In genomic region chr1:113903496-113904291, GRCh38 we compare ENCODE assay signal across 8 cellular contexts. TPM values are rescaled to one million over a fixed set of nuclear protein-coding genes. Genes with fewer than 3 reads are reported as not detected.
DNase-seq lines count a peak whose midpoint lies in the region; ATAC-seq and TF ChIP-seq lines count a peak whose summit lies in the region.

No MANE protein-coding gene starts in this region.

- H3K27me3 ChIP-seq in DND-41 (ENCODE audit: insufficient read depth, low read length, poor library complexity) (no peaks in the 10 kb centered on the region), MG63 (no peaks in the 10 kb centered on the region), lung (ENCODE audit: control insufficient read depth, insufficient read depth) (no peaks in the 10 kb centered on the region), tibial artery (no peaks in the 10 kb centered on the region)

- H3K4me3 ChIP-seq in DND-41 (ENCODE audit: low read depth in 1 of 2, low read length in 2 of 2) (peak overlapping the region; percentile 45 to 64; a peak in 3 of 4 replicates), MG63 (peak overlapping the region; percentile 88), astrocyte of the spinal cord (ENCODE audit: low read depth, low read length) (peak overlapping the region; percentile 68), lung (peak overlapping the region; percentile 71), tibial artery (peak overlapping the region; percentile 61 to 87)

- H2AFZ ChIP-seq in DND-41 (ENCODE audit: low read depth, low read length), result peak overlapping the region; percentile 93

- H3K4me1 ChIP-seq in DND-41 (ENCODE audit: insufficient read depth, low read length), result peaks cover 57% of the 10 kb centered on the region
- peaks cover 3 to 7% of the 10 kb centered on the region in 2 donors for H3K4me1 ChIP-seq in lung (ENCODE audit: control insufficient read depth in 2 of 2, insufficient read depth in 2 of 2, low read length in 2 of 2)
- H3K4me1 ChIP-seq in tibial artery, result peaks cover 0 to 36% (median 13%) of the 10 kb centered on the region in 4 donors

- DNase-seq in DND-41 (peak; percentile 16), MG63 (no peak), astrocyte of the spinal cord (ENCODE audit: low read depth, low spot score) (no peak), lung (ENCODE audit: low spot score) (no peak), tibial artery (no peak), NCI-H2107 (lab: John Stamatoyannopoulos, UW) (no peak), NCI-H1694 treated with DMSO at 0.1 percent for 48 hours (lab: John Stamatoyannopoulos, UW) (no peak), G401 (ENCODE audit: low spot score) (no peak)

- H3K27ac ChIP-seq in DND-41 (ENCODE audit: low read length) (peak overlapping the region; percentile 92), lung (ENCODE audit: low read depth in 1 of 2, low read length in 1 of 2) (peak overlapping the region; percentile 51 to 97), tibial artery (peak overlapping the region; percentile 80 to 83)

- H3K79me2 ChIP-seq in DND-41 (ENCODE audit: insufficient read depth, low read length), result peaks cover 55% of the 10 kb centered on the region

- WGBS in lung, 2 donors, result 11 to 13% methylated on average over 7 of the region's 7 CpGs

- H4K20me1 ChIP-seq in DND-41 (ENCODE audit: insufficient read depth, low read length), result no peaks in the 10 kb centered on the region

- no peak for TF ChIP-seq CTCF in DND-41 (IDR thresholded peaks at IDR 0.05; ENCODE audit: borderline replicate concordance, extremely low read depth, low read length, poor library complexity, severe bottlenecking)
- no peak for TF ChIP-seq CTCF in astrocyte of the spinal cord (IDR thresholded peaks at IDR 0.05; ENCODE audit: low read depth, low read length)
- TF ChIP-seq CTCF in lung (IDR thresholded peaks at IDR 0.05; ENCODE audit: control extremely low read depth, extremely low read depth), result no peak
- TF ChIP-seq CTCF in tibial artery (IDR thresholded peaks at IDR 0.05), result no peak

- in situ Hi-C loops in astrocyte of the spinal cord (cut with HindIII; ENCODE audit: low sequenced_read_pairs), result no loop called here
- in situ Hi-C loops in G401 (cut with HindIII; ENCODE audit: low sequenced_read_pairs), result no loop called here

- no peak for ATAC-seq in DND-41 (ENCODE audit: insufficient read depth, low read depth)
- ATAC-seq in lung (ENCODE audit: insufficient read depth, low FRiP score), result no peak

- peak overlapping the region; percentile 71 for H3K4me2 ChIP-seq in DND-41 (ENCODE audit: insufficient read depth, low read length)

- intact Hi-C loops in tibial artery (cut with DNase I; ENCODE audit: low total_unique reads), result loop anchor here (10.0 kb wide), 2 partner anchors 89 to 149 kb away; partner anchors contain the start of genes PHTF1 and RSBN1

- H3K9me3 ChIP-seq in DND-41 (ENCODE audit: insufficient read depth, low read length, severe bottlenecking), result no peaks in the 10 kb centered on the region
- no peaks in the 10 kb centered on the region for H3K9me3 ChIP-seq in MG63
- no peaks in the 10 kb centered on the region for H3K9me3 ChIP-seq in lung (ENCODE audit: control insufficient read depth in 2 of 2, insufficient read depth in 1 of 2, low read length in 1 of 2)
- H3K9me3 ChIP-seq in tibial artery, result no peaks in the 10 kb centered on the region

- H3K36me3 ChIP-seq in DND-41 (ENCODE audit: insufficient read depth, low read length) (peaks cover 64% of the 10 kb centered on the region), MG63 (peaks cover 51% of the 10 kb centered on the region), lung (ENCODE audit: control insufficient read depth in 2 of 2, insufficient read depth in 2 of 2, low read length in 2 of 2) (peaks cover 13 to 15% of the 10 kb centered on the region in 2 donors), tibial artery (peaks cover 5 to 34% (median 5%) of the 10 kb centered on the region in 3 donors)

- peak overlapping the region; percentile 94 for H3K9ac ChIP-seq in DND-41 (ENCODE audit: low read depth, low read length)

RNA-seq across cellular contexts. Expression of gene AP4B1, which starts 0.9 kb away (rescaled TPM):
- total RNA-seq in MG63 (2014; rRNA removed; shearing (Covaris generic); ENCODE audit: low replicate concordance), result 12.3 and 12.7 TPM in 2 replicates
- total RNA-seq in lung, result 10 to 100 TPM; 24.2 to 43.9 TPM
- polyA plus RNA-seq in lung, result 10 to 100 TPM; 12.8 to 13.5 TPM
- 4.1 and 5.6 TPM in 2 replicates for total RNA-seq in G401 (2014; rRNA removed; shearing (Covaris generic))

RNA-seq across cellular contexts. Expression of gene DCLRE1B, which starts 1.4 kb away (rescaled TPM):
- 11.6 and 11.8 TPM in 2 replicates for total RNA-seq in MG63 (2014; rRNA removed; shearing (Covaris generic); ENCODE audit: low replicate concordance)
- 1 to 10 TPM; 4.9 to 7.8 TPM for total RNA-seq in lung
- 1 to 10 TPM; 2.6 to 5.5 TPM for polyA plus RNA-seq in lung
- total RNA-seq in G401 (2014; rRNA removed; shearing (Covaris generic)), result 12.3 and 13.1 TPM in 2 replicates

RNA-seq across cellular contexts. Expression of gene BCL2L15, which starts 16.3 kb away (rescaled TPM):
- total RNA-seq in MG63 (2014; rRNA removed; shearing (Covaris generic); ENCODE audit: low replicate concordance), result 0.03 and 1.2 TPM in 2 replicates
- total RNA-seq in lung, result 1 to 10 TPM; 3.2 to 3.3 TPM
- 1 to 10 TPM; 1.9 to 7.0 TPM for polyA plus RNA-seq in lung
- 0.64 TPM in 1 of 2 replicates, not detected in the other for total RNA-seq in G401 (2014; rRNA removed; shearing (Covaris generic))

RNA-seq across cellular contexts. Expression of gene HIPK1, which starts 25.4 kb away (rescaled TPM):
- 8.5 and 14.3 TPM in 2 replicates for total RNA-seq in MG63 (2014; rRNA removed; shearing (Covaris generic); ENCODE audit: low replicate concordance)
- 10 to 100 TPM; 84.1 to 87.2 TPM for total RNA-seq in lung
- polyA plus RNA-seq in lung, result 10 to 100 TPM; 10.9 to 25.0 TPM
- total RNA-seq in G401 (2014; rRNA removed; shearing (Covaris generic)), result 11.3 and 13.1 TPM in 2 replicates

RNA-seq across cellular contexts. Expression of gene PTPN22, which starts 32.2 kb away (rescaled TPM):
- total RNA-seq in MG63 (2014; rRNA removed; shearing (Covaris generic); ENCODE audit: low replicate concordance), result not detected in 2 replicates
- total RNA-seq in lung, result 1 to 10 TPM; 6.9 to 7.0 TPM
- 1 to 10 TPM; 4.2 to 5.3 TPM for polyA plus RNA-seq in lung
- not detected in 2 replicates for total RNA-seq in G401 (2014; rRNA removed; shearing (Covaris generic))
